Comparison of ENCODE assay signal across 11 cellular contexts in the genomic region with DNA sequence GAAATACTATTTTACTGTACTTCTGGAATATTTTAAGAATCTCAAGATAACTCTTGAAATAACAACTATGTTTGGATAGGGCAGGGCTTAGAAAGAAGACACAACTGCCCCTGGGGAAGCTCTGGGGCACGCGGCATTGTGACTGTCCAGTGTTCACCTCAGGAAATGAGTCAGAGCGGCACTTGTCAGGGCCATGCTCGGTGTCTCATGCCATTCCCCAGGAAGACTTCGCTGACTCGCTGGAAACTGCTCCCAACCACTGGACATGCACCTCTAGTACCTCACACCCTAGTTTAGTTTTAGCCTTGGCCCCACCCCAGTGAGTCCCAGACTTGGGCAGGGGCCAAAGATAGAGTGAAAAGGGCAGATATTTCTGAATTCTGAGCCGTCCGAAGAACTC.
DNase-seq lines count a peak whose midpoint lies in the region; ATAC-seq and TF ChIP-seq lines count a peak whose summit lies in the region.
"Had no signal": no experiment of that assay in that cellular context is flagged by ENCODE, and none has a peak within 500 bp of the region (broad histone marks: within the 10 kb centered on the region; RNA-seq: fewer than 3 reads in every experiment).

No MANE protein-coding gene starts in this region.

- TF ChIP-seq CTCF in PC-9 (conservative IDR thresholded peaks at IDR 0.05), result no peak

- no peaks in the 10 kb centered on the region for H3K9me3 Mint-ChIP-seq in activated T-cell treated with anti-CD3 and anti-CD28 coated beads, Interleukin-2, amount 50 U/mL, for 72 hours

- H3K4me2 ChIP-seq in PC-9, result 0 out of 2 replicates have a peak overlapping the region, but pooled peaks have one; percentile 28

- no peak overlapping the region for H2AFZ ChIP-seq in PC-9

- no peaks in the 10 kb centered on the region for H3K36me3 ChIP-seq in PC-9 (ENCODE audit: low read depth)

- H4K20me1 ChIP-seq in PC-9 (ENCODE audit: insufficient read depth), result no peaks in the 10 kb centered on the region

- POLR2A ChIA-PET in PC-9 (lab: Charles Lee; ENCODE audit: unreplicated experiment), result no interaction called here

- no peak overlapping the region for H3K4me3 Mint-ChIP-seq in activated T-cell treated with anti-CD3 and anti-CD28 coated beads, Interleukin-2, amount 50 U/mL, for 72 hours

- no peak overlapping the region for H3K27ac ChIP-seq in PC-9
- H3K27ac ChIP-seq: HL-60, tibial nerve had no signal

- no peaks in the 10 kb centered on the region for H3K9me2 ChIP-seq in PC-9 (ENCODE audit: insufficient read depth)

- H3K27ac Mint-ChIP-seq in activated T-cell treated with anti-CD3 and anti-CD28 coated beads, Interleukin-2, amount 50 U/mL, for 72 hours, result no peak overlapping the region

- H3F3A ChIP-seq in PC-9 (ENCODE audit: insufficient read depth, low read depth), result no peaks in the 10 kb centered on the region

- H3K9me3 ChIP-seq in PC-9 (ENCODE audit: insufficient read depth, low read depth), result no peaks in the 10 kb centered on the region
- H3K9me3 ChIP-seq: tibial nerve had no signal

- no TSS peak for BruUV-seq in PC-9 (replicated peaks; lab: Mats Ljungman, UMichigan)

- no peaks in the 10 kb centered on the region for H3K36me3 Mint-ChIP-seq in activated T-cell treated with anti-CD3 and anti-CD28 coated beads, Interleukin-2, amount 50 U/mL, for 72 hours (ENCODE audit: insufficient read depth in 2 of 2)

- no peaks in the 10 kb centered on the region for H3K27me3 Mint-ChIP-seq in activated T-cell treated with anti-CD3 and anti-CD28 coated beads, Interleukin-2, amount 50 U/mL, for 72 hours (ENCODE audit: low read depth)

- no peaks in the 10 kb centered on the region for H3K79me2 ChIP-seq in PC-9 (ENCODE audit: low read depth)

- DNase-seq in COLO829 (ENCODE audit: low spot score) (peak; percentile 19), PC-9 (peak; percentile 55 to 63), myocyte (ENCODE audit: low read depth) (peak; percentile 88), amniotic stem cell (lab: John Stamatoyannopoulos, UW) (no peak), activated gamma-delta T cell treated with Interleukin-2 at 50 U/mL for 16 hours (no peak)
- DNase-seq in activated CD4-positive, alpha-beta T cell treated with anti-CD3 and anti-CD28 coated beads, Interleukin-2, amount 50 U/mL, for 4 hours, result no peak
- DNase-seq in activated T-cell treated with anti-CD3 and anti-CD28 coated beads, Interleukin-2, amount 50 U/mL, for 72 hours, result no peak
- DNase-seq: activated CD8-positive, alpha-beta memory T cell treated with anti-CD3 and anti-CD28 coated beads, Interleukin-2, amount 50 U/mL, for 48 hours had no signal

- intact Hi-C loops in PC-9 (cut with micrococcal nuclease; ENCODE audit: unreplicated experiment), result loop anchor here (10.0 kb wide), 1 partner anchor 229 kb away; the partner anchor contains the start of gene CALM1

- no peak overlapping the region for H3K4me3 ChIP-seq in PC-9
- H3K4me3 ChIP-seq: tibial nerve had no signal

- no peaks in the 10 kb centered on the region for H3K27me3 ChIP-seq in PC-9 (ENCODE audit: insufficient read depth, low read depth)
- H3K27me3 ChIP-seq: tibial nerve had no signal

- ATAC-seq in esophagus mucosa, result peak; percentile 84
- no peak for ATAC-seq in activated T-cell treated with anti-CD3 and anti-CD28 coated beads, Interleukin-2, amount 50 U/mL, for 72 hours (replicated peaks in 1 of 2)

- CTCF ChIA-PET in PC-9 (lab: Charles Lee), result no interaction called here

- peaks cover 12% of the 10 kb centered on the region for H3K4me1 ChIP-seq in PC-9 (replicated peaks; ENCODE audit: insufficient read depth)

- peaks cover 5% of the 10 kb centered on the region for H3K4me1 Mint-ChIP-seq in activated T-cell treated with anti-CD3 and anti-CD28 coated beads, Interleukin-2, amount 50 U/mL, for 72 hours (ENCODE audit: low read depth)

Comparison
In these comparisons a context has a peak if more than half of its experiments do, and no peak if none do; other contexts are left out.
1. DNase-seq: peak in COLO829 (single experiment), PC-9 (2 of 2) and myocyte (single experiment); none in activated CD4-positive, alpha-beta T cell treated with anti-CD3 and anti-CD28 coated beads, Interleukin-2, amount 50 U/mL, for 4 hours (0 of 2), amniotic stem cell (single experiment), activated gamma-delta T cell treated with Interleukin-2 at 50 U/mL for 16 hours (single experiment) and activated T-cell treated with anti-CD3 and anti-CD28 coated beads, Interleukin-2, amount 50 U/mL, for 72 hours (0 of 2).